ENCODE assay signal across 8 cellular contexts in the genomic region with DNA sequence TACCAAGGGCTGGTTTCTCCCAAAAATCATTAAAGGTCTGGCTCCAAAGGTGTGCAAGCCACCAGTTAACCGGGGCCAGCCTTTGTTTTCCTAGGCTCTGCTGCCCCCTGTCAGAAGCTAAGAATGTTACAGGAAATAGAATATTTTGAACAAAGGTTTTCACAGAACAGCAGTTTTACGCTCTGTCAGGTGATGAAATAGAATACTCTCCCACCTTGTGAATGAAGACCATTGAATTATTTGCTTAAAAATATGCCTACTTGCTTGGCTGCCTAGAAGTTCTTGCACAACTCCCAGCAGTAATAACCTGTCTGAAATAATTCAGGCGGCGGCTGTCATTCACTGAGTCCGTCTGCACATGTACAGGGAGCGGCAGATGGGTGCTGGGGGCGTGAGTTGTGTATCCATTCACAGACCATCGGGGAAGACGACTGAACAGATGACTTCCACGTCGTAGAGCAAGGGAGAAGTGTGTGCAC. TPM values are rescaled to one million over a fixed set of nuclear protein-coding genes. Genes with fewer than 3 reads are reported as not detected.
DNase-seq lines count a peak whose midpoint lies in the region; ATAC-seq, FAIRE-seq and TF ChIP-seq lines count a peak whose summit lies in the region.

No MANE protein-coding gene starts in this region.

- DNase-seq in Daoy (ENCODE audit: low read depth) (peak; percentile 50), RCC 7860 (ENCODE audit: low spot score) (peak; percentile 41), foreskin keratinocyte (peak in 1 of 2 donors; percentile 32), ovary (peak; percentile 24 to 53 (median 48)), tibial nerve (ENCODE audit: low spot score in 2 of 2) (peak in 1 of 2 donors; percentile 28)
- DNase-seq in Jurkat, Clone E6-1 (ENCODE audit: low read depth, low spot score), result peak; percentile 45
- peak; percentile 41 for DNase-seq in activated T-helper 9 cell treated with anti-CD3 and anti-CD28 coated beads, Interleukin-2, amount 50 U/mL, for 16 hours (ENCODE audit: low read depth)

- no peak overlapping the region for H3K4me3 ChIP-seq in Jurkat, Clone E6-1 (ENCODE audit: low read length)
- H3K4me3 ChIP-seq in ovary (no peak overlapping the region), tibial nerve (no peak overlapping the region)

- intact Hi-C loops in ovary (cut with DNase I), result loop anchor here in 3 of 4 donors (5.0 to 10.0 kb wide), 4 partner anchors 164 to 364 kb away; no protein-coding TSS in a partner anchor

- H3K4me1 ChIP-seq in foreskin keratinocyte (no peaks in the 10 kb centered on the region), ovary (ENCODE audit: insufficient read depth) (no peaks in the 10 kb centered on the region), tibial nerve (peaks cover 0 to 10% (median 0%) of the 10 kb centered on the region in 4 donors)

- H3K27ac ChIP-seq in foreskin keratinocyte (no peak overlapping the region), ovary (no peak overlapping the region), tibial nerve (no peak overlapping the region)

- H3K9me3 ChIP-seq in ovary (no peaks in the 10 kb centered on the region), tibial nerve (no peaks in the 10 kb centered on the region)

- FAIRE-seq in RCC 7860 (lab: Jason Lieb, UNC), result peak; percentile 5

- WGBS in ovary, 3 donors, result 29 to 37% (median 31%) methylated on average over 11 of the region's 11 CpGs
- WGBS in tibial nerve, 2 donors, result 40 to 41% methylated on average over 11 of the region's 11 CpGs

- TF ChIP-seq CTCF in foreskin keratinocyte (conservative IDR thresholded peaks at IDR 0.05) (peak; percentile 87), ovary (IDR thresholded peaks at IDR 0.05) (peak; percentile 52 to 64 (median 59)), tibial nerve (IDR thresholded peaks at IDR 0.05) (peak; percentile 64 to 81 (median 71))

- H3K36me3 ChIP-seq in ovary, result no peaks in the 10 kb centered on the region
- no peaks in the 10 kb centered on the region for H3K36me3 ChIP-seq in tibial nerve

- H3K27me3 ChIP-seq in foreskin keratinocyte, result peaks cover 3% of the 10 kb centered on the region
- H3K27me3 ChIP-seq in ovary, result no peaks in the 10 kb centered on the region
- H3K27me3 ChIP-seq in tibial nerve, result no peaks in the 10 kb centered on the region

- no peak for TF ChIP-seq POLR2A in ovary (IDR thresholded peaks at IDR 0.05)
- TF ChIP-seq POLR2A in tibial nerve (IDR thresholded peaks at IDR 0.05), result no peak

- ATAC-seq in foreskin keratinocyte, result peak; percentile 82
- ATAC-seq in GM18873 (IDR thresholded peaks at IDR 0.05; ENCODE audit: low FRiP score, unreplicated experiment), result no peak

- no peak for TF ChIP-seq EP300 in ovary (IDR thresholded peaks at IDR 0.05)
- no peak for TF ChIP-seq EP300 in tibial nerve (IDR thresholded peaks at IDR 0.05)

RNA-seq across cellular contexts. Expression of a gene that starts 56.3 kb away (rescaled TPM):
- 185 and 220 TPM in 2 replicates for total RNA-seq in Daoy (2014; rRNA removed; shearing (Covaris generic))
- 355 TPM for polyA plus RNA-seq in Jurkat, Clone E6-1 (2012; ENCODE audit: insufficient read depth, insufficient read length)
- 128 and 136 TPM in 2 replicates for total RNA-seq in foreskin keratinocyte
- polyA plus RNA-seq in foreskin keratinocyte, result 137 and 140 TPM in 2 replicates
- 100 to 1,000 TPM; 190 to 336 (median 245) TPM for total RNA-seq in ovary
- polyA plus RNA-seq in ovary, result 100 to 1,000 TPM; 189 to 245 TPM
- total RNA-seq in tibial nerve, result 100 to 1,000 TPM; 274 to 335 (median 303) TPM
